In the genomic region with DNA sequence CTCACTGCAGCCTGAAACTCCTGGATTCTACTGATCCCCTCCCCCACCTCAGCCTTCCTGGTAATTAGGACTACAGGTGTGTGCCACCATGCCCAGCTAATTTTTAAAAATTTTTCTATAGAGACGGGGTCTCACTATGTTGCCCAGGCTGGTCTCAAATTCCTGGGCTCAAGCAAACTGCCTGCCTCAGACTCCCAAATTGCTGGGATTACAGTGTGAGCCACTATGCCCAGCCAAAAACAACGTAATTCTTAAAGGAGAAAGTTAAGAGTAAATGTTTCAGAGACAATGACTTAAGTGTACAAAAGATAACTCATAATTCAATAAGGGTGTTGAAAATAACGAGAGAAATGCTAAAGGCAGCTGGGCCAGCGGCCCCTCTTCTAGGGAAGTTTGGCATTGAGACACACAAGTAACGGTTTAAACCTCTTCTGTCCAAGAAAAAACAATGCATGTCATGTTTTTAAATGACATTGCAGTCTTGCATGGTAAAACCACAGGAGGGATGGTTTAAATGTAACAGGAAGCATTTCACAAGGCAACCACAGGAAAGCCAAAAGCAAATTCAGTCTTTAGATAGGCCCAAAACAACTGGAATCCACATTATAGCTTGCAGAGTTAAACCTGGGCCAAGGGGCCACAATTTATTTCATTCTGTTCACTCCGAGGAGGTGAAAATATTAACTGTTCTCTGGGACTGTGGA, we compare ENCODE assay signal across 1 cellular context.
A peak's percentile ranks its signal among the peaks of the same experiment; 100 is the strongest.
TF ChIP-seq lines count a peak whose summit lies in the region.

No MANE protein-coding gene starts in this region.

TF ChIP-seq in K562, 482 proteins besides CTCF, POLR2A, EP300 and RAD21 (continued from another document and continues in another):
- TF ChIP-seq, protein P1, sequence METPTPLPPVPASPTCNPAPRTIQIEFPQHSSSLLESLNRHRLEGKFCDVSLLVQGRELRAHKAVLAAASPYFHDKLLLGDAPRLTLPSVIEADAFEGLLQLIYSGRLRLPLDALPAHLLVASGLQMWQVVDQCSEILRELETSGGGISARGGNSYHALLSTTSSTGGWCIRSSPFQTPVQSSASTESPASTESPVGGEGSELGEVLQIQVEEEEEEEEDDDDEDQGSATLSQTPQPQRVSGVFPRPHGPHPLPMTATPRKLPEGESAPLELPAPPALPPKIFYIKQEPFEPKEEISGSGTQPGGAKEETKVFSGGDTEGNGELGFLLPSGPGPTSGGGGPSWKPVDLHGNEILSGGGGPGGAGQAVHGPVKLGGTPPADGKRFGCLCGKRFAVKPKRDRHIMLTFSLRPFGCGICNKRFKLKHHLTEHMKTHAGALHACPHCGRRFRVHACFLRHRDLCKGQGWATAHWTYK (CRISPR knock-in tag; IDR thresholded peaks at IDR 0.05), result no peak
- TF ChIP-seq SIN3A (IDR thresholded peaks at IDR 0.05; ENCODE audit: borderline replicate concordance in 2 of 2, control insufficient read depth in 1 of 2, low read depth in 2 of 2, low read length in 2 of 2), result no peak
- no peak for TF ChIP-seq HNRNPL (IDR thresholded peaks at IDR 0.05; ENCODE audit: low read depth, low read length)
- TF ChIP-seq, protein P2, sequence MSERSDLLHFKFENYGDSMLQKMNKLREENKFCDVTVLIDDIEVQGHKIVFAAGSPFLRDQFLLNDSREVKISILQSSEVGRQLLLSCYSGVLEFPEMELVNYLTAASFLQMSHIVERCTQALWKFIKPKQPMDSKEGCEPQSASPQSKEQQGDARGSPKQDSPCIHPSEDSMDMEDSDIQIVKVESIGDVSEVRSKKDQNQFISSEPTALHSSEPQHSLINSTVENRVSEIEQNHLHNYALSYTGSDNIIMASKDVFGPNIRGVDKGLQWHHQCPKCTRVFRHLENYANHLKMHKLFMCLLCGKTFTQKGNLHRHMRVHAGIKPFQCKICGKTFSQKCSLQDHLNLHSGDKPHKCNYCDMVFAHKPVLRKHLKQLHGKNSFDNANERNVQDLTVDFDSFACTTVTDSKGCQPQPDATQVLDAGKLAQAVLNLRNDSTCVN (CRISPR knock-in tag; IDR thresholded peaks at IDR 0.05), result no peak
- TF ChIP-seq, protein P3, sequence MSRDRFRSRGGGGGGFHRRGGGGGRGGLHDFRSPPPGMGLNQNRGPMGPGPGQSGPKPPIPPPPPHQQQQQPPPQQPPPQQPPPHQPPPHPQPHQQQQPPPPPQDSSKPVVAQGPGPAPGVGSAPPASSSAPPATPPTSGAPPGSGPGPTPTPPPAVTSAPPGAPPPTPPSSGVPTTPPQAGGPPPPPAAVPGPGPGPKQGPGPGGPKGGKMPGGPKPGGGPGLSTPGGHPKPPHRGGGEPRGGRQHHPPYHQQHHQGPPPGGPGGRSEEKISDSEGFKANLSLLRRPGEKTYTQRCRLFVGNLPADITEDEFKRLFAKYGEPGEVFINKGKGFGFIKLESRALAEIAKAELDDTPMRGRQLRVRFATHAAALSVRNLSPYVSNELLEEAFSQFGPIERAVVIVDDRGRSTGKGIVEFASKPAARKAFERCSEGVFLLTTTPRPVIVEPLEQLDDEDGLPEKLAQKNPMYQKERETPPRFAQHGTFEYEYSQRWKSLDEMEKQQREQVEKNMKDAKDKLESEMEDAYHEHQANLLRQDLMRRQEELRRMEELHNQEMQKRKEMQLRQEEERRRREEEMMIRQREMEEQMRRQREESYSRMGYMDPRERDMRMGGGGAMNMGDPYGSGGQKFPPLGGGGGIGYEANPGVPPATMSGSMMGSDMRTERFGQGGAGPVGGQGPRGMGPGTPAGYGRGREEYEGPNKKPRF (IDR thresholded peaks at IDR 0.05; ENCODE audit: low read depth, low read length), result no peak
- TF ChIP-seq DMBX1 (CRISPR knock-in tag; IDR thresholded peaks at IDR 0.05; ENCODE audit: borderline replicate concordance), result no peak
- TF ChIP-seq, protein P4, sequence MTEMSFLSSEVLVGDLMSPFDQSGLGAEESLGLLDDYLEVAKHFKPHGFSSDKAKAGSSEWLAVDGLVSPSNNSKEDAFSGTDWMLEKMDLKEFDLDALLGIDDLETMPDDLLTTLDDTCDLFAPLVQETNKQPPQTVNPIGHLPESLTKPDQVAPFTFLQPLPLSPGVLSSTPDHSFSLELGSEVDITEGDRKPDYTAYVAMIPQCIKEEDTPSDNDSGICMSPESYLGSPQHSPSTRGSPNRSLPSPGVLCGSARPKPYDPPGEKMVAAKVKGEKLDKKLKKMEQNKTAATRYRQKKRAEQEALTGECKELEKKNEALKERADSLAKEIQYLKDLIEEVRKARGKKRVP (CRISPR knock-in tag; IDR thresholded peaks at IDR 0.05), result no peak
- no peak for TF ChIP-seq ZC3H4 (CRISPR knock-in tag; IDR thresholded peaks at IDR 0.05; ENCODE audit: borderline replicate concordance)
- TF ChIP-seq, protein P5, sequence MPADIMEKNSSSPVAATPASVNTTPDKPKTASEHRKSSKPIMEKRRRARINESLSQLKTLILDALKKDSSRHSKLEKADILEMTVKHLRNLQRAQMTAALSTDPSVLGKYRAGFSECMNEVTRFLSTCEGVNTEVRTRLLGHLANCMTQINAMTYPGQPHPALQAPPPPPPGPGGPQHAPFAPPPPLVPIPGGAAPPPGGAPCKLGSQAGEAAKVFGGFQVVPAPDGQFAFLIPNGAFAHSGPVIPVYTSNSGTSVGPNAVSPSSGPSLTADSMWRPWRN (IDR thresholded peaks at IDR 0.05; ENCODE audit: low read depth), result no peak
- no peak for TF ChIP-seq MTA1 (IDR thresholded peaks at IDR 0.05; ENCODE audit: borderline replicate concordance)
- TF ChIP-seq, protein P6, sequence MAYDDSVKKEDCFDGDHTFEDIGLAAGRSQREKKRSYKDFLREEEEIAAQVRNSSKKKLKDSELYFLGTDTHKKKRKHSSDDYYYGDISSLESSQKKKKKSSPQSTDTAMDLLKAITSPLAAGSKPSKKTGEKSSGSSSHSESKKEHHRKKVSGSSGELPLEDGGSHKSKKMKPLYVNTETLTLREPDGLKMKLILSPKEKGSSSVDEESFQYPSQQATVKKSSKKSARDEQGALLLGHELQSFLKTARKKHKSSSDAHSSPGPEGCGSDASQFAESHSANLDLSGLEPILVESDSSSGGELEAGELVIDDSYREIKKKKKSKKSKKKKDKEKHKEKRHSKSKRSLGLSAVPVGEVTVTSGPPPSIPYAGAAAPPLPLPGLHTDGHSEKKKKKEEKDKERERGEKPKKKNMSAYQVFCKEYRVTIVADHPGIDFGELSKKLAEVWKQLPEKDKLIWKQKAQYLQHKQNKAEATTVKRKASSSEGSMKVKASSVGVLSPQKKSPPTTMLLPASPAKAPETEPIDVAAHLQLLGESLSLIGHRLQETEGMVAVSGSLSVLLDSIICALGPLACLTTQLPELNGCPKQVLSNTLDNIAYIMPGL (CRISPR knock-in tag; IDR thresholded peaks at IDR 0.05), result no peak
- TF ChIP-seq ZNF232 (CRISPR knock-in tag; IDR thresholded peaks at IDR 0.05), result no peak
- no peak for TF ChIP-seq SIX5 (IDR thresholded peaks at IDR 0.05; ENCODE audit: borderline replicate concordance in 1 of 2, insufficient read depth in 1 of 2, low read depth in 1 of 2, low read length in 2 of 2)
- TF ChIP-seq, protein P7, sequence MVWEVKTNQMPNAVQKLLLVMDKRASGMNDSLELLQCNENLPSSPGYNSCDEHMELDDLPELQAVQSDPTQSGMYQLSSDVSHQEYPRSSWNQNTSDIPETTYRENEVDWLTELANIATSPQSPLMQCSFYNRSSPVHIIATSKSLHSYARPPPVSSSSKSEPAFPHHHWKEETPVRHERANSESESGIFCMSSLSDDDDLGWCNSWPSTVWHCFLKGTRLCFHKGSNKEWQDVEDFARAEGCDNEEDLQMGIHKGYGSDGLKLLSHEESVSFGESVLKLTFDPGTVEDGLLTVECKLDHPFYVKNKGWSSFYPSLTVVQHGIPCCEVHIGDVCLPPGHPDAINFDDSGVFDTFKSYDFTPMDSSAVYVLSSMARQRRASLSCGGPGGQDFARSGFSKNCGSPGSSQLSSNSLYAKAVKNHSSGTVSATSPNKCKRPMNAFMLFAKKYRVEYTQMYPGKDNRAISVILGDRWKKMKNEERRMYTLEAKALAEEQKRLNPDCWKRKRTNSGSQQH (CRISPR knock-in tag; IDR thresholded peaks at IDR 0.05), result no peak
- TF ChIP-seq TBP (optimal IDR thresholded peaks at IDR 0.05; ENCODE audit: low read depth, low read length), result no peak
- TF ChIP-seq, protein P8, sequence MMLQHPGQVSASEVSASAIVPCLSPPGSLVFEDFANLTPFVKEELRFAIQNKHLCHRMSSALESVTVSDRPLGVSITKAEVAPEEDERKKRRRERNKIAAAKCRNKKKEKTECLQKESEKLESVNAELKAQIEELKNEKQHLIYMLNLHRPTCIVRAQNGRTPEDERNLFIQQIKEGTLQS (IDR thresholded peaks at IDR 0.05), result no peak
- TF ChIP-seq, protein P8 (CRISPR knock-in tag; conservative IDR thresholded peaks at IDR 0.05), result no peak
- no peak for TF ChIP-seq BRF1 (IDR thresholded peaks at IDR 0.05; ENCODE audit: borderline replicate concordance, extremely low read depth, insufficient read length)
- TF ChIP-seq, protein P9, sequence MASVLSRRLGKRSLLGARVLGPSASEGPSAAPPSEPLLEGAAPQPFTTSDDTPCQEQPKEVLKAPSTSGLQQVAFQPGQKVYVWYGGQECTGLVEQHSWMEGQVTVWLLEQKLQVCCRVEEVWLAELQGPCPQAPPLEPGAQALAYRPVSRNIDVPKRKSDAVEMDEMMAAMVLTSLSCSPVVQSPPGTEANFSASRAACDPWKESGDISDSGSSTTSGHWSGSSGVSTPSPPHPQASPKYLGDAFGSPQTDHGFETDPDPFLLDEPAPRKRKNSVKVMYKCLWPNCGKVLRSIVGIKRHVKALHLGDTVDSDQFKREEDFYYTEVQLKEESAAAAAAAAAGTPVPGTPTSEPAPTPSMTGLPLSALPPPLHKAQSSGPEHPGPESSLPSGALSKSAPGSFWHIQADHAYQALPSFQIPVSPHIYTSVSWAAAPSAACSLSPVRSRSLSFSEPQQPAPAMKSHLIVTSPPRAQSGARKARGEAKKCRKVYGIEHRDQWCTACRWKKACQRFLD (CRISPR knock-in tag; IDR thresholded peaks at IDR 0.05), result peak; percentile 50; the same call in 1 of the 2 replicates
- no peak for TF ChIP-seq KLF1 (tag; IDR thresholded peaks at IDR 0.05)
- no peak for TF ChIP-seq HMG20A (CRISPR knock-in tag; conservative IDR thresholded peaks at IDR 0.05)
- TF ChIP-seq NFIC (IDR thresholded peaks at IDR 0.05), result no peak
- no peak for TF ChIP-seq ZSCAN32 (CRISPR knock-in tag; IDR thresholded peaks at IDR 0.05)
- no peak for TF ChIP-seq HNRNPK (IDR thresholded peaks at IDR 0.05; ENCODE audit: low read depth, low read length, poor library complexity, severe bottlenecking)
- TF ChIP-seq, protein P10, sequence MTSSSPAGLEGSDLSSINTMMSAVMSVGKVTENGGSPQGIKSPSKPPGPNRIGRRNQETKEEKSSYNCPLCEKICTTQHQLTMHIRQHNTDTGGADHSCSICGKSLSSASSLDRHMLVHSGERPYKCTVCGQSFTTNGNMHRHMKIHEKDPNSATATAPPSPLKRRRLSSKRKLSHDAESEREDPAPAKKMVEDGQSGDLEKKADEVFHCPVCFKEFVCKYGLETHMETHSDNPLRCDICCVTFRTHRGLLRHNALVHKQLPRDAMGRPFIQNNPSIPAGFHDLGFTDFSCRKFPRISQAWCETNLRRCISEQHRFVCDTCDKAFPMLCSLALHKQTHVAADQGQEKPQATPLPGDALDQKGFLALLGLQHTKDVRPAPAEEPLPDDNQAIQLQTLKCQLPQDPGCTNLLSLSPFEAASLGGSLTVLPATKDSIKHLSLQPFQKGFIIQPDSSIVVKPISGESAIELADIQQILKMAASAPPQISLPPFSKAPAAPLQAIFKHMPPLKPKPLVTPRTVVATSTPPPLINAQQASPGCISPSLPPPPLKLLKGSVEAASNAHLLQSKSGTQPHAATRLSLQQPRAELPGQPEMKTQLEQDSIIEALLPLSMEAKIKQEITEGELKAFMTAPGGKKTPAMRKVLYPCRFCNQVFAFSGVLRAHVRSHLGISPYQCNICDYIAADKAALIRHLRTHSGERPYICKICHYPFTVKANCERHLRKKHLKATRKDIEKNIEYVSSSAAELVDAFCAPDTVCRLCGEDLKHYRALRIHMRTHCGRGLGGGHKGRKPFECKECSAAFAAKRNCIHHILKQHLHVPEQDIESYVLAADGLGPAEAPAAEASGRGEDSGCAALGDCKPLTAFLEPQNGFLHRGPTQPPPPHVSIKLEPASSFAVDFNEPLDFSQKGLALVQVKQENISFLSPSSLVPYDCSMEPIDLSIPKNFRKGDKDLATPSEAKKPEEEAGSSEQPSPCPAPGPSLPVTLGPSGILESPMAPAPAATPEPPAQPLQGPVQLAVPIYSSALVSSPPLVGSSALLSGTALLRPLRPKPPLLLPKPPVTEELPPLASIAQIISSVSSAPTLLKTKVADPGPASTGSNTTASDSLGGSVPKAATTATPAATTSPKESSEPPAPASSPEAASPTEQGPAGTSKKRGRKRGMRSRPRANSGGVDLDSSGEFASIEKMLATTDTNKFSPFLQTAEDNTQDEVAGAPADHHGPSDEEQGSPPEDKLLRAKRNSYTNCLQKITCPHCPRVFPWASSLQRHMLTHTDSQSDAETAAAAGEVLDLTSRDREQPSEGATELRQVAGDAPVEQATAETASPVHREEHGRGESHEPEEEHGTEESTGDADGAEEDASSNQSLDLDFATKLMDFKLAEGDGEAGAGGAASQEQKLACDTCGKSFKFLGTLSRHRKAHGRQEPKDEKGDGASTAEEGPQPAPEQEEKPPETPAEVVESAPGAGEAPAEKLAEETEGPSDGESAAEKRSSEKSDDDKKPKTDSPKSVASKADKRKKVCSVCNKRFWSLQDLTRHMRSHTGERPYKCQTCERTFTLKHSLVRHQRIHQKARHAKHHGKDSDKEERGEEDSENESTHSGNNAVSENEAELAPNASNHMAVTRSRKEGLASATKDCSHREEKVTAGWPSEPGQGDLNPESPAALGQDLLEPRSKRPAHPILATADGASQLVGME (CRISPR knock-in tag; IDR thresholded peaks at IDR 0.05), result no peak
- no peak for TF ChIP-seq RFX1 (IDR thresholded peaks at IDR 0.05)
- no peak for TF ChIP-seq RAD51 (IDR thresholded peaks at IDR 0.05; ENCODE audit: borderline replicate concordance, low read depth)
- TF ChIP-seq, protein P11, sequence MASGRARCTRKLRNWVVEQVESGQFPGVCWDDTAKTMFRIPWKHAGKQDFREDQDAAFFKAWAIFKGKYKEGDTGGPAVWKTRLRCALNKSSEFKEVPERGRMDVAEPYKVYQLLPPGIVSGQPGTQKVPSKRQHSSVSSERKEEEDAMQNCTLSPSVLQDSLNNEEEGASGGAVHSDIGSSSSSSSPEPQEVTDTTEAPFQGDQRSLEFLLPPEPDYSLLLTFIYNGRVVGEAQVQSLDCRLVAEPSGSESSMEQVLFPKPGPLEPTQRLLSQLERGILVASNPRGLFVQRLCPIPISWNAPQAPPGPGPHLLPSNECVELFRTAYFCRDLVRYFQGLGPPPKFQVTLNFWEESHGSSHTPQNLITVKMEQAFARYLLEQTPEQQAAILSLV (tag; IDR thresholded peaks at IDR 0.05), result no peak
- TF ChIP-seq ZNF124 (CRISPR knock-in tag; IDR thresholded peaks at IDR 0.05), result no peak
- TF ChIP-seq TCF7 (IDR thresholded peaks at IDR 0.05; ENCODE audit: borderline replicate concordance), result no peak
- TF ChIP-seq, protein P12, sequence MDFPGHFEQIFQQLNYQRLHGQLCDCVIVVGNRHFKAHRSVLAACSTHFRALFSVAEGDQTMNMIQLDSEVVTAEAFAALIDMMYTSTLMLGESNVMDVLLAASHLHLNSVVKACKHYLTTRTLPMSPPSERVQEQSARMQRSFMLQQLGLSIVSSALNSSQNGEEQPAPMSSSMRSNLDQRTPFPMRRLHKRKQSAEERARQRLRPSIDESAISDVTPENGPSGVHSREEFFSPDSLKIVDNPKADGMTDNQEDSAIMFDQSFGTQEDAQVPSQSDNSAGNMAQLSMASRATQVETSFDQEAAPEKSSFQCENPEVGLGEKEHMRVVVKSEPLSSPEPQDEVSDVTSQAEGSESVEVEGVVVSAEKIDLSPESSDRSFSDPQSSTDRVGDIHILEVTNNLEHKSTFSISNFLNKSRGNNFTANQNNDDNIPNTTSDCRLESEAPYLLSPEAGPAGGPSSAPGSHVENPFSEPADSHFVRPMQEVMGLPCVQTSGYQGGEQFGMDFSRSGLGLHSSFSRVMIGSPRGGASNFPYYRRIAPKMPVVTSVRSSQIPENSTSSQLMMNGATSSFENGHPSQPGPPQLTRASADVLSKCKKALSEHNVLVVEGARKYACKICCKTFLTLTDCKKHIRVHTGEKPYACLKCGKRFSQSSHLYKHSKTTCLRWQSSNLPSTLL (IDR thresholded peaks at IDR 0.05), result no peak
